Comparison of ENCODE assay signal across 12 cellular contexts in the genomic region with DNA sequence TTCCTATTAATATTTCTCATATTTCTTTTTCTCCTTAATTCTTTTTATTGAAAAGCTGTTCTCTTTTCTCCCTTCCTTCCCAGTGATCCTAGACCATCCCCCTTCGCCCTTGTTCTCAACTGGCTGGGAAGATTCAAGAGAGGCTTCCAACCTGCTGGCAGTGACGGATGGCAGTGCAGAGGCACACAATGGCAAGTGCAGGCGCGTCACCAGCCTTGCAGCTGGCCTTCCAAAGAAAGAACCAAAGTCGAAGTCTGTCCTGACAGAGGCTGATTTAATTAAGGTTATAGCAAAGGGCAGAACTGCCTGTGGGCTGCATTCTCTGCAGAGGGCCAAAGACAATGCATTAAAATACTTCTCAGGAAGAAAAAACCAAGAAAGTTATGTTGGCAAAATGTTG. TPM values are rescaled to one million over a fixed set of nuclear protein-coding genes. Genes with fewer than 3 reads are reported as not detected.
DNase-seq lines count a peak whose midpoint lies in the region; ATAC-seq, FAIRE-seq and TF ChIP-seq lines count a peak whose summit lies in the region.
"Had no signal": no experiment of that assay in that cellular context is flagged by ENCODE, and none has a peak within 500 bp of the region (broad histone marks: within the 10 kb centered on the region; RNA-seq: fewer than 3 reads in every experiment).

No MANE protein-coding gene starts in this region.

- peak overlapping the region; percentile 8 to 33 for H3K27ac Mint-ChIP-seq in T-cell

- CTCF ChIA-PET in T-cell (lab: Charles Lee): interaction anchor here in 1 of 2 donors (0.5 to 1.0 kb wide), 3 partner anchors 46 to 58 kb away, joined by 3 to 6 read pairs (median 5); no protein-coding TSS in a partner anchor

- H3K27me3 Mint-ChIP-seq in T-cell: no peaks in the 10 kb centered on the region

- ATAC-seq in heart left ventricle (peak in 3 of 4 donors; percentile 44 to 74 (median 54)), Right ventricle myocardium inferior (no peak), T-cell (replicated peaks in 1 of 4) (no peak), left lobe of liver (peak; percentile 67), upper lobe of right lung (no peak)

- peaks cover 87 to 95% (median 89%) of the 10 kb centered on the region in 3 donors for H3K4me1 Mint-ChIP-seq in T-cell

- no peaks in the 10 kb centered on the region for H3K27me3 ChIP-seq in heart left ventricle
- H3K27me3 ChIP-seq in upper lobe of right lung: no peaks in the 10 kb centered on the region
- no peaks in the 10 kb centered on the region for H3K27me3 ChIP-seq in dorsolateral prefrontal cortex
- H3K27me3 ChIP-seq: suprapubic skin had no signal

- TF ChIP-seq CTCF in heart left ventricle (IDR thresholded peaks at IDR 0.05) (no peak), upper lobe of right lung (IDR thresholded peaks at IDR 0.05) (no peak), dorsolateral prefrontal cortex (IDR thresholded peaks at IDR 0.05 in 54 of 56, conservative IDR thresholded peaks at IDR 0.05 in 2 of 56; ENCODE audit: low read depth in 1 of 56, partially characterized antibody in 56 of 56) (no peak)

- H3K36me3 ChIP-seq in heart left ventricle (peaks cover 0 to 3% (median 0%) of the 10 kb centered on the region in 9 donors), upper lobe of right lung (no peaks in the 10 kb centered on the region)
- H3K36me3 ChIP-seq: suprapubic skin had no signal

- H3K4me1 ChIP-seq in heart left ventricle (peaks cover 0 to 73% (median 6%) of the 10 kb centered on the region in 12 donors), upper lobe of right lung (peaks cover 69% of the 10 kb centered on the region)

- no peaks in the 10 kb centered on the region for H3K9me3 Mint-ChIP-seq in T-cell

- TF ChIP-seq POLR2A in heart left ventricle (IDR thresholded peaks at IDR 0.05): no peak

- no peak overlapping the region for H3K4me3 ChIP-seq in heart left ventricle
- peak overlapping the region; percentile 0 for H3K4me3 ChIP-seq in upper lobe of right lung
- no peak overlapping the region for H3K4me3 ChIP-seq in dorsolateral prefrontal cortex
- H3K4me3 ChIP-seq: suprapubic skin had no signal

- peaks cover 18% of the 10 kb centered on the region for H3K36me3 Mint-ChIP-seq in T-cell

- no peak overlapping the region for H3K27ac ChIP-seq in heart left ventricle
- no peak overlapping the region for H3K27ac ChIP-seq in upper lobe of right lung
- H3K27ac ChIP-seq in dorsolateral prefrontal cortex: peak overlapping the region in 1 of 59 donors; percentile 7
- H3K27ac ChIP-seq: suprapubic skin had no signal

- no peak for FAIRE-seq in urothelium cell line (lab: Jason Lieb, UNC)

- peak overlapping the region in 2 of 3 donors; percentile 37 to 99 for H3K4me3 Mint-ChIP-seq in T-cell

- no peaks in the 10 kb centered on the region for H3K9me3 ChIP-seq in heart left ventricle
- H3K9me3 ChIP-seq in upper lobe of right lung: no peaks in the 10 kb centered on the region
- H3K9me3 ChIP-seq: Caco-2, suprapubic skin had no signal

- POLR2A ChIA-PET in T-cell (lab: Charles Lee): interaction anchor here (0.5 to 0.7 kb wide), 3 partner anchors 9 to 43 kb away, joined by 3 to 8 read pairs (median 3); no protein-coding TSS in a partner anchor

- WGBS in heart left ventricle, 4 donors: 62 to 75% (median 71%) methylated on average over 5 of the region's 5 CpGs

- DNase-seq in heart left ventricle: no peak
- DNase-seq in Right ventricle myocardium inferior (ENCODE audit: missing footprints): no peak
- no peak for DNase-seq in T-cell
- DNase-seq in left lobe of liver (ENCODE audit: low spot score): peak; percentile 68
- no peak for DNase-seq in upper lobe of right lung
- no peak for DNase-seq in 8988T
- no peak for DNase-seq in urothelium cell line (ENCODE audit: low spot score)
- DNase-seq in dorsolateral prefrontal cortex: no peak
- DNase-seq: activated gamma-delta T cell, Caco-2, HCEC 1CT had no signal

- intact Hi-C loops in heart left ventricle (cut with DNase I): loop anchor here in 1 of 10 donors (10.0 kb wide), 1 partner anchor 476 kb away; no protein-coding TSS in a partner anchor
- intact Hi-C loops in Right ventricle myocardium inferior (cut with DNase I): loop anchor here (10.0 kb wide), 1 partner anchor 54 kb away; no protein-coding TSS in a partner anchor
- intact Hi-C loops in upper lobe of right lung (cut with DNase I): no loop called here
- intact Hi-C loops in dorsolateral prefrontal cortex (cut with DNase I): no loop called here

RNA-seq across cellular contexts. Expression of a gene that starts 7.4 kb away (rescaled TPM):
- total RNA-seq in heart left ventricle: 10 to 100 TPM in 2 of 9 donors, 1 to 10 TPM in 7; 6.7 to 49.3 (median 7.4) TPM
- 1 to 10 TPM; 5.8 to 8.7 TPM for polyA plus RNA-seq in heart left ventricle
- 9.3 TPM for total RNA-seq in Right ventricle myocardium inferior
- total RNA-seq in T-cell: 100 to 1,000 TPM in 2 of 5 donors, 10 to 100 TPM in 3; 82.1 to 285 (median 90.8) TPM
- 43.3 TPM for total RNA-seq in left lobe of liver
- total RNA-seq in upper lobe of right lung: 219 TPM
- total RNA-seq in dorsolateral prefrontal cortex: 10 to 100 TPM; 20.5 to 81.8 (median 47.2) TPM

Comparison
In these comparisons a context has a peak if more than half of its experiments do, and no peak if none do; other contexts are left out.
1. ATAC-seq: peak in heart left ventricle (3 of 4) and left lobe of liver (single experiment); none in Right ventricle myocardium inferior (single experiment), T-cell (0 of 4) and upper lobe of right lung (single experiment).